ENCODE assay signal across 8 cellular contexts in genomic region chr10:32958085-32958991, GRCh38. TPM values are rescaled to one million over a fixed set of nuclear protein-coding genes. Genes with fewer than 3 reads are reported as not detected.
DNase-seq lines count a peak whose midpoint lies in the region; ATAC-seq and TF ChIP-seq lines count a peak whose summit lies in the region.

TSS of gene ITGB1 (minus strand) at chr10:32958230. CDS start at chr10:32935558, 22,672 bp downstream.

- CTCF ChIA-PET in activated CD4-positive, alpha-beta T cell treated with anti-CD3 and anti-CD28 coated beads for 36 hours (lab: Charles Lee) = interaction anchor here (1.2 to 1.8 kb wide), 4 partner anchors 19 to 161 kb away, joined by 3 to 10 read pairs (median 5); no protein-coding TSS in a partner anchor

- no peaks in the 10 kb centered on the region for H3K9me3 Mint-ChIP-seq in activated CD4-positive, alpha-beta T cell treated with anti-CD3 and anti-CD28 coated beads for 36 hours (ENCODE audit: low read depth)

- TF ChIP-seq CTCF in AG10803 (conservative IDR thresholded peaks at IDR 0.05; ENCODE audit: low read length) = no peak
- TF ChIP-seq CTCF in choroid plexus epithelial cell (conservative IDR thresholded peaks at IDR 0.05; ENCODE audit: low read depth, low read length) = no peak

- peak within 1 kb of the TSS; percentile 87 for H3K4me3 ChIP-seq in AG10803 (ENCODE audit: low read length)
- peak within 1 kb of the TSS; percentile 82 for H3K4me3 ChIP-seq in choroid plexus epithelial cell (ENCODE audit: low read depth, low read length)

- DNase-seq in AG10803 (ENCODE audit: low read depth) (peak; percentile 96), NCI-H510A (lab: John Stamatoyannopoulos, UW) (peak; percentile 87), choroid plexus epithelial cell (ENCODE audit: low read depth) (peak; percentile 97), kidney glomerular epithelial cell (lab: John Stamatoyannopoulos, UW) (peak; percentile 93)
- DNase-seq in activated CD4-positive, alpha-beta T cell treated with anti-CD3 and anti-CD28 coated beads for 36 hours = peak; percentile 92
- DNase-seq in stimulated activated CD4-positive, alpha-beta T cell treated with anti-CD3 and anti-CD28 coated beads, Interleukin-15, amount 100 ng/mL, for 48 hours (ENCODE audit: low read depth in 2 of 2) = peak; percentile 70 to 79

- intact Hi-C loops in activated CD4-positive, alpha-beta T cell treated with anti-CD3 and anti-CD28 coated beads for 36 hours (cut with DNase I, micrococcal nuclease) = loop anchor here (1.0 to 10.0 kb wide), 10 partner anchors 22 to 902 kb away; partner anchors contain the start of genes CCDC7 (in 1 of the 2) and KIF5B (in 1 of the 2)

- H3K27me3 Mint-ChIP-seq in activated CD4-positive, alpha-beta T cell treated with anti-CD3 and anti-CD28 coated beads for 36 hours = peaks cover 10% of the 10 kb centered on the region

- POLR2A ChIA-PET in activated CD4-positive, alpha-beta T cell treated with anti-CD3 and anti-CD28 coated beads for 36 hours (lab: Charles Lee) = interaction anchor here (0.7 to 1.1 kb wide), 3 partner anchors 22 to 179 kb away, joined by 4 to 6 read pairs (median 5); no protein-coding TSS in a partner anchor

- H3K27ac Mint-ChIP-seq in activated CD4-positive, alpha-beta T cell treated with anti-CD3 and anti-CD28 coated beads for 36 hours = peak within 1 kb of the TSS; percentile 96

- H3K4me3 Mint-ChIP-seq in activated CD4-positive, alpha-beta T cell treated with anti-CD3 and anti-CD28 coated beads for 36 hours = peak within 1 kb of the TSS; percentile 83

- no peaks in the 10 kb centered on the region for H3K36me3 Mint-ChIP-seq in activated CD4-positive, alpha-beta T cell treated with anti-CD3 and anti-CD28 coated beads for 36 hours (ENCODE audit: low read depth)

- peaks cover 43% of the 10 kb centered on the region for H3K4me1 Mint-ChIP-seq in activated CD4-positive, alpha-beta T cell treated with anti-CD3 and anti-CD28 coated beads for 36 hours

- ATAC-seq in GM19035 (IDR thresholded peaks at IDR 0.05; ENCODE audit: unreplicated experiment) (peak; percentile 71), HG03378 (IDR thresholded peaks at IDR 0.05; ENCODE audit: unreplicated experiment) (peak; percentile 30)
- ATAC-seq in activated CD4-positive, alpha-beta T cell treated with anti-CD3 and anti-CD28 coated beads for 36 hours = peak; percentile 83

RNA-seq across cellular contexts. Expression of gene ITGB1, which starts in this region (rescaled TPM):
- total RNA-seq in activated CD4-positive, alpha-beta T cell treated with anti-CD3 and anti-CD28 coated beads for 36 hours = 10 to 100 TPM; 57.6 to 68.9 TPM

Comparison
In these comparisons a context has a peak if more than half of its experiments do, and no peak if none do; other contexts are left out.
1. Peak in every context shown above with its lines: DNase-seq, ATAC-seq and H3K4me3 ChIP-seq.
2. ATAC-seq: peak in every context shown above with its lines; median percentile 83 in activated CD4-positive, alpha-beta T cell treated with anti-CD3 and anti-CD28 coated beads for 36 hours; 71 in GM19035; 30 in HG03378.